Comparison of ENCODE assay signal across 10 cellular contexts in the genomic region with DNA sequence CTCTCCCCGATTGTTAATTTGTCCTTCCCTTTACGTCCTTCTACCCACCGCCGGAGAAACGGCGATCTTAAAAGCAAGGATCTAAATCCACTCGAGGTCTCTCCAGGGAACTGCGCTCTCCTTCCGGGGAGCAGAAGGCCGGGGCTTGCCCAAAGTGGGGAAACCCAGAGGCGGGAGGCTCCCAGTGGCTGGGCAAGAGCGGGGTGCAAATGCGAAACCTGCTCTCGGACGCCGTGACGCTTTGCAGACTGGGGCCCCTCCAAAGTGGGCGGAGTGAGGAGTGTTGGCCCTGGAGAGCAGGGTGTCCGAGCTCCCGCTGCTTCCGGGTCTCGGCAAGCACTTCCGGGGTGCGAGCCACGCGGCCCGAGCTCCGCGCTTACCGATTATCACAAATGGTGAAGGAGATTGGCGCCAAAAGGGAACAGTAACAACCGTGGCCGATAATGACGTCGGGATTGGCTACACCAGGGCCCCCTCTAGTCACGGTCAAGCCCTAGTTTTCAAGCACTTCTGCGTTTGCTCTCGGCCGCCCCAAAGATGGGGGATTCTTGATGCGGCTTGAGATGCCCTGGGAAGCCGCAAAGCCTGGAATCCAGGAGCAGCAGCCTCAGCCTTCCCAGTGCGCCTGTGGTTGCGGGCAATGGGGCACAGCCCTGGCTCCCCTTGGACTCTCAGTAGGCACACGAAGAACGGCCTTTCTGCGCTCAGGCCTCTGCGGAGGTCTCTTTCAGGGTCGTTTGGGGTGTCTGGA. TPM values are rescaled to one million over a fixed set of nuclear protein-coding genes. Genes with fewer than 3 reads are reported as not detected.
DNase-seq lines count a peak whose midpoint lies in the region; ATAC-seq, FAIRE-seq and TF ChIP-seq lines count a peak whose summit lies in the region.
"Had no signal": no experiment of that assay in that cellular context is flagged by ENCODE, and none has a peak within 500 bp of the region (broad histone marks: within the 10 kb centered on the region; RNA-seq: fewer than 3 reads in every experiment).

No MANE protein-coding gene starts in this region.

- H3K4ac ChIP-seq in trophoblast cell (ENCODE audit: low read depth, low read length): no peak overlapping the region

- no peak overlapping the region for H4K91ac ChIP-seq in trophoblast cell (ENCODE audit: low read depth, low read length)

- peak overlapping the region; percentile 42 for H3K4me3 ChIP-seq in HUES64 (ENCODE audit: low read length)
- no peak overlapping the region for H3K4me3 ChIP-seq in fibroblast of lung (replicated peaks in 1 of 4; ENCODE audit: control extremely low read depth in 1 of 4, insufficient read depth in 1 of 4, low read depth in 3 of 4, low read length in 4 of 4)
- peak overlapping the region; percentile 58 for H3K4me3 ChIP-seq in trophoblast cell (ENCODE audit: low read depth, low read length)

- H3K4me1 ChIP-seq in HUES64 (ENCODE audit: insufficient read depth, low read length) (peaks cover 9% of the 10 kb centered on the region; the same call in 1 of the 2 replicates), fibroblast of lung (ENCODE audit: control insufficient read depth, extremely low read depth, insufficient read depth, low read length) (no peaks in the 10 kb centered on the region), trophoblast cell (ENCODE audit: control insufficient read depth in 1 of 2, insufficient read depth in 2 of 2, low read length in 2 of 2) (peaks cover 0 to 12% of the 10 kb centered on the region in 2 experiments)

- no peak for ATAC-seq in GM19395 (IDR thresholded peaks at IDR 0.05; ENCODE audit: unreplicated experiment)

- no peaks in the 10 kb centered on the region for H3K79me1 ChIP-seq in trophoblast cell (ENCODE audit: low read length)

- no peak overlapping the region for H2BK12ac ChIP-seq in trophoblast cell (ENCODE audit: low read length)

- no peak overlapping the region for H2AK5ac ChIP-seq in trophoblast cell (ENCODE audit: low read length)

- no peak overlapping the region for H4K12ac ChIP-seq in trophoblast cell (ENCODE audit: low read depth, low read length)

- H3K18ac ChIP-seq in trophoblast cell (ENCODE audit: low read length): no peak overlapping the region

- no peak overlapping the region for H3K14ac ChIP-seq in trophoblast cell (ENCODE audit: low read length)

- H3K4me2 ChIP-seq in fibroblast of lung (ENCODE audit: extremely low read depth, insufficient read depth, low read length) (no peak overlapping the region), trophoblast cell (ENCODE audit: low read length) (peak overlapping the region; percentile 66)

- H4K20me1 ChIP-seq in fibroblast of lung (ENCODE audit: control insufficient read depth, extremely low read depth, insufficient read depth, low read length): no peaks in the 10 kb centered on the region

- H2BK120ac ChIP-seq in trophoblast cell (ENCODE audit: insufficient read depth, low read length, poor library complexity): no peak overlapping the region

- no peak overlapping the region for H3K23ac ChIP-seq in trophoblast cell (ENCODE audit: low read length)

- WGBS in HUES64: 91% methylated on average over 48 of the region's 48 CpGs
- no CpG with 5 or more reads among the region's 48 CpGs for WGBS in trophoblast cell (ENCODE audit: extremely low coverage, insufficient coverage, insufficient read length)

- H4K8ac ChIP-seq in trophoblast cell (ENCODE audit: low read depth, low read length): peak overlapping the region; percentile 36

- DNase-seq in GM19239 (ENCODE audit: insufficient read length, low spot score) (no peak), fibroblast of lung (ENCODE audit: low read depth in 2 of 2) (no peak), trophoblast cell (no peak), NOMO-1 treated with dmso at 0.1 percent for 144 hours (lab: John Stamatoyannopoulos, UW; ENCODE audit: unreplicated experiment) (no peak), GM19240 (ENCODE audit: insufficient read length, low spot score) (no peak)
- no peak for DNase-seq in activated CD8-positive, alpha-beta memory T cell treated with anti-CD3 and anti-CD28 coated beads for 24 hours
- DNase-seq: NK-92 treated with Interleukin-12 subunit alpha and Interleukin-12 subunit beta, amount 100 ng/mL, for 24 hours had no signal

- no peak overlapping the region for H2BK5ac ChIP-seq in trophoblast cell (ENCODE audit: low read depth, low read length, poor library complexity)

- no peaks in the 10 kb centered on the region for H3K9me3 ChIP-seq in HUES64 (ENCODE audit: insufficient read depth, low read depth, low read length)
- no peaks in the 10 kb centered on the region for H3K9me3 ChIP-seq in fibroblast of lung (ENCODE audit: control insufficient read depth, insufficient read depth, low read depth, low read length)
- peaks cover 10% of the 10 kb centered on the region for H3K9me3 ChIP-seq in trophoblast cell (ENCODE audit: insufficient read depth, low read depth, low read length)

- H3K36me3 ChIP-seq in HUES64 (ENCODE audit: insufficient read depth, low read length) (no peaks in the 10 kb centered on the region), fibroblast of lung (ENCODE audit: control insufficient read depth, insufficient read depth, low read length) (no peaks in the 10 kb centered on the region), trophoblast cell (ENCODE audit: control insufficient read depth in 1 of 2, insufficient read depth in 2 of 2, low read length in 2 of 2) (peaks cover 4 to 8% of the 10 kb centered on the region in 2 experiments)

- H3K9ac ChIP-seq in HUES64 (ENCODE audit: low read depth, low read length) (no peak overlapping the region), fibroblast of lung (ENCODE audit: insufficient read depth, low read length) (no peak overlapping the region), trophoblast cell (ENCODE audit: low read length) (no peak overlapping the region)

- peaks cover 90% of the 10 kb centered on the region for H3K27me3 ChIP-seq in HUES64 (ENCODE audit: insufficient read depth, low read length)
- H3K27me3 ChIP-seq in fibroblast of lung (ENCODE audit: control insufficient read depth, insufficient read depth, low read length): peaks cover 33% of the 10 kb centered on the region
- H3K27me3 ChIP-seq in trophoblast cell (ENCODE audit: insufficient read depth, low read length): peaks cover 45% of the 10 kb centered on the region

- H3K79me2 ChIP-seq in fibroblast of lung (ENCODE audit: control insufficient read depth, insufficient read depth, low read length) (no peaks in the 10 kb centered on the region), trophoblast cell (ENCODE audit: control insufficient read depth, insufficient read depth, low read length, poor library complexity) (no peaks in the 10 kb centered on the region)

- peak; percentile 33 for FAIRE-seq in GM19239 (lab: Jason Lieb, UNC)
- FAIRE-seq: HTR-8/SVneo had no signal

- no peak for TF ChIP-seq CTCF in fibroblast of lung (conservative IDR thresholded peaks at IDR 0.05 in 1 of 2, IDR thresholded peaks at IDR 0.05 in 1 of 2; ENCODE audit: low read depth in 1 of 2, low read length in 2 of 2)

- H3K27ac ChIP-seq in HUES64 (ENCODE audit: low read depth, low read length) (no peak overlapping the region), fibroblast of lung (ENCODE audit: insufficient read depth, low read length) (no peak overlapping the region), trophoblast cell (ENCODE audit: low read depth, low read length) (no peak overlapping the region)

- H2AFZ ChIP-seq in fibroblast of lung (ENCODE audit: low read length) (peak overlapping the region; percentile 16), trophoblast cell (ENCODE audit: insufficient read depth, low read length, poor library complexity) (no peak overlapping the region)

RNA-seq across cellular contexts. Expression of a gene that starts 29.0 kb away (rescaled TPM):
- 0.55 TPM for polyA plus RNA-seq in HUES64 (2013, experiment 1 of 2)
- polyA plus RNA-seq in HUES64 (2013, experiment 2 of 2): 0.82 TPM
- under 0.01 TPM in 2 replicates for total RNA-seq in fibroblast of lung
- 0.25 and 0.51 TPM in 2 replicates for polyA plus RNA-seq in fibroblast of lung
- 0.27 and 0.41 TPM in 2 replicates for polyA plus RNA-seq in fibroblast of lung (2012)
- not detected in 2 replicates for polyA minus RNA-seq in fibroblast of lung (ENCODE audit: low replicate concordance)
- 12.4 and 13.9 TPM in 2 replicates for polyA plus RNA-seq in trophoblast cell (2013)

Comparison
In these comparisons a context has a peak if more than half of its experiments do, and no peak if none do; other contexts are left out.
1. H3K4me3 ChIP-seq: peak in HUES64 (single experiment) and trophoblast cell (single experiment); none in fibroblast of lung (0 of 4).